ENCODE assay signal across 24 cellular contexts in genomic region chr17:80821546-80821945, GRCh38.
A peak's percentile ranks its signal among the peaks of the same experiment; 100 is the strongest.
DNase-seq lines count a peak whose midpoint lies in the region; FAIRE-seq and TF ChIP-seq lines count a peak whose summit lies in the region.
"Had no signal": no experiment of that assay in that cellular context is flagged by ENCODE, and none has a peak within 500 bp of the region (broad histone marks: within the 10 kb centered on the region; RNA-seq: fewer than 3 reads in every experiment).

No MANE protein-coding gene starts in this region.

- H3K27ac Mint-ChIP-seq in activated T-cell treated with anti-CD3 and anti-CD28 coated beads, Interleukin-2, amount 50 U/mL, for 24 hours = peak overlapping the region; percentile 40
- no peak overlapping the region for H3K27ac Mint-ChIP-seq in Calu3 (ENCODE audit: unreplicated experiment)
- H3K27ac Mint-ChIP-seq: activated naive CD8-positive, alpha-beta T cell; stimulated activated memory B cell treated with anti-CD40 and anti-IgM and Interleukin-4, amounts not matched to agents 10 μg/mL and 1 μg/mL and 100 μg/mL, for 72 hours had no signal

- CTCF ChIA-PET in RWPE1 (lab: Yijun Ruan, JAX) = no interaction called here
- CTCF ChIA-PET in Calu3 (lab: Charles Lee) = interaction anchor here (0.5 kb wide), 1 partner anchor 813 kb away, joined by 3 read pairs; no protein-coding TSS in a partner anchor

- intact Hi-C loops in kidney (cut with DNase I) = no loop called here
- intact Hi-C loops in spleen (cut with DNase I; ENCODE audit: low total_unique reads) = no loop called here
- intact Hi-C loops in Calu3 (cut with micrococcal nuclease; ENCODE audit: unreplicated experiment) = no loop called here

- WGBS in spleen, 5 donors = 96 to 97% (median 96%) methylated on average over 18 of the region's 18 CpGs

- H3K27me3 ChIP-seq in spleen (replicated peaks in 1 of 7) = no peaks in the 10 kb centered on the region
- H3K27me3 ChIP-seq: dorsolateral prefrontal cortex, testis, vagina had no signal

- H3K9me3 Mint-ChIP-seq in activated T-cell treated with anti-CD3 and anti-CD28 coated beads, Interleukin-2, amount 50 U/mL, for 24 hours = no peaks in the 10 kb centered on the region
- H3K9me3 Mint-ChIP-seq in Calu3 (ENCODE audit: low read depth, unreplicated experiment) = no peaks in the 10 kb centered on the region
- H3K9me3 Mint-ChIP-seq: stimulated activated memory B cell treated with anti-CD40 and anti-IgM and Interleukin-4, amounts not matched to agents 10 μg/mL and 1 μg/mL and 100 μg/mL, for 72 hours had no signal

- POLR2A ChIA-PET in RWPE1 (lab: Yijun Ruan, JAX; ENCODE audit: low non-redundant PET) = no interaction called here

- no TSS peak for BruUV-seq in Calu3 (replicated peaks; lab: Mats Ljungman, UMichigan)

- H3K9me3 ChIP-seq in kidney (ENCODE audit: control insufficient read depth in 1 of 2, low read length in 2 of 2) (no peaks in the 10 kb centered on the region), spleen (no peaks in the 10 kb centered on the region)
- H3K9me3 ChIP-seq: HAP-1, testis, vagina had no signal

- no peak overlapping the region for H3K9ac ChIP-seq in kidney (ENCODE audit: low read length in 2 of 2)
- H3K9ac ChIP-seq: KMS-11 had no signal

- peaks cover 71% of the 10 kb centered on the region for H3K36me3 Mint-ChIP-seq in activated T-cell treated with anti-CD3 and anti-CD28 coated beads, Interleukin-2, amount 50 U/mL, for 24 hours (ENCODE audit: low read depth)
- peaks cover 12% of the 10 kb centered on the region for H3K36me3 Mint-ChIP-seq in Calu3 (ENCODE audit: insufficient read depth, unreplicated experiment)

- no peak for DNase-seq in activated T-cell treated with anti-CD3 and anti-CD28 coated beads, Interleukin-2, amount 50 U/mL, for 24 hours
- no peak for DNase-seq in activated T-cell treated with anti-CD3 and anti-CD28 coated beads, Interleukin-2, amount 50 U/mL, for 48 hours
- no peak for DNase-seq in RWPE1 (ENCODE audit: low spot score)
- DNase-seq in kidney = peak; percentile 61
- DNase-seq in spleen = peak; percentile 59
- no peak for DNase-seq in AG08396 (ENCODE audit: low spot score)
- no peak for DNase-seq in Calu3
- no peak for DNase-seq in middle frontal gyrus (ENCODE audit: extremely low spot score, low spot score)
- DNase-seq: islet precursor cell; NCI-H1694 treated with DMSO at 0.1 percent for 48 hours; NCI-H526; nucleus accumbens; stimulated activated CD4-positive, alpha-beta T cell treated with anti-CD3 and anti-CD28 coated beads, Interleukin-2, amount 100 ng/mL, for 48 hours; testis had no signal

- no peak overlapping the region for H3K4me3 Mint-ChIP-seq in activated T-cell treated with anti-CD3 and anti-CD28 coated beads, Interleukin-2, amount 50 U/mL, for 24 hours
- no peak overlapping the region for H3K4me3 Mint-ChIP-seq in Calu3 (ENCODE audit: low read depth, unreplicated experiment)
- H3K4me3 Mint-ChIP-seq: activated naive CD8-positive, alpha-beta T cell; stimulated activated memory B cell treated with anti-CD40 and anti-IgM and Interleukin-4, amounts not matched to agents 10 μg/mL and 1 μg/mL and 100 μg/mL, for 72 hours had no signal

- TF ChIP-seq POLR2A in spleen (IDR thresholded peaks at IDR 0.05) = no peak

- H3K27me3 Mint-ChIP-seq in activated T-cell treated with anti-CD3 and anti-CD28 coated beads, Interleukin-2, amount 50 U/mL, for 24 hours = no peaks in the 10 kb centered on the region
- H3K27me3 Mint-ChIP-seq in Calu3 (ENCODE audit: unreplicated experiment) = no peaks in the 10 kb centered on the region
- H3K27me3 Mint-ChIP-seq: activated naive CD8-positive, alpha-beta T cell; stimulated activated memory B cell treated with anti-CD40 and anti-IgM and Interleukin-4, amounts not matched to agents 10 μg/mL and 1 μg/mL and 100 μg/mL, for 72 hours had no signal

- no peak for TF ChIP-seq CTCF in RWPE1 (conservative IDR thresholded peaks at IDR 0.05; ENCODE audit: low read depth)
- no peak for TF ChIP-seq CTCF in kidney (IDR thresholded peaks at IDR 0.05; ENCODE audit: borderline replicate concordance, extremely low read depth, insufficient read depth)
- no peak for TF ChIP-seq CTCF in spleen (IDR thresholded peaks at IDR 0.05 in 8 of 11, conservative IDR thresholded peaks at IDR 0.05 in 3 of 11)
- TF ChIP-seq CTCF in Calu3 (IDR thresholded peaks at IDR 0.05; ENCODE audit: unreplicated experiment) = no peak

- peak overlapping the region; percentile 9 for H3K27ac ChIP-seq in RWPE1
- H3K27ac ChIP-seq in kidney (ENCODE audit: low read depth in 2 of 2, low read length in 2 of 2) = no peak overlapping the region
- peak overlapping the region in 3 of 8 donors; percentile 81 to 88 (median 84) for H3K27ac ChIP-seq in spleen
- H3K27ac ChIP-seq: dorsolateral prefrontal cortex, testis, vagina had no signal

- H3K4me1 ChIP-seq in kidney (ENCODE audit: control insufficient read depth in 1 of 2, insufficient read depth in 1 of 2, low read depth in 1 of 2, low read length in 2 of 2) = no peaks in the 10 kb centered on the region
- peaks cover 0 to 39% (median 12%) of the 10 kb centered on the region in 6 donors for H3K4me1 ChIP-seq in spleen
- H3K4me1 ChIP-seq: HAP-1, testis had no signal

- FAIRE-seq in kidney (lab: Jason Lieb, UNC) = no peak
- FAIRE-seq: endothelial cell of umbilical vein, GM12891, HTR-8/SVneo, RCC 7860 had no signal

- H3K36me3 ChIP-seq in kidney (ENCODE audit: control insufficient read depth in 1 of 2, insufficient read depth in 2 of 2, low read length in 2 of 2) = peaks cover 4% of the 10 kb centered on the region in 2 donors
- peaks cover 0 to 54% (median 14%) of the 10 kb centered on the region in 6 donors for H3K36me3 ChIP-seq in spleen

- no peak overlapping the region for H3K4me3 ChIP-seq in kidney (ENCODE audit: low read length in 2 of 2)
- H3K4me3 ChIP-seq in spleen = no peak overlapping the region
- H3K4me3 ChIP-seq: HAP-1, testis, vagina had no signal

- peaks cover 44% of the 10 kb centered on the region for H3K4me1 Mint-ChIP-seq in activated T-cell treated with anti-CD3 and anti-CD28 coated beads, Interleukin-2, amount 50 U/mL, for 24 hours (ENCODE audit: low read depth)
- H3K4me1 Mint-ChIP-seq in Calu3 (ENCODE audit: low read depth, unreplicated experiment) = no peaks in the 10 kb centered on the region

Comparison
In these comparisons a context has a peak if more than half of its experiments do, and no peak if none do; other contexts are left out.
1. DNase-seq: peak in kidney (single experiment) and spleen (single experiment); none in activated T-cell treated with anti-CD3 and anti-CD28 coated beads, Interleukin-2, amount 50 U/mL, for 24 hours (single experiment), activated T-cell treated with anti-CD3 and anti-CD28 coated beads, Interleukin-2, amount 50 U/mL, for 48 hours (0 of 2), RWPE1 (single experiment), AG08396 (single experiment), Calu3 (single experiment) and middle frontal gyrus (single experiment).